9 cellular contexts compared by ENCODE assay signal in the genomic region with DNA sequence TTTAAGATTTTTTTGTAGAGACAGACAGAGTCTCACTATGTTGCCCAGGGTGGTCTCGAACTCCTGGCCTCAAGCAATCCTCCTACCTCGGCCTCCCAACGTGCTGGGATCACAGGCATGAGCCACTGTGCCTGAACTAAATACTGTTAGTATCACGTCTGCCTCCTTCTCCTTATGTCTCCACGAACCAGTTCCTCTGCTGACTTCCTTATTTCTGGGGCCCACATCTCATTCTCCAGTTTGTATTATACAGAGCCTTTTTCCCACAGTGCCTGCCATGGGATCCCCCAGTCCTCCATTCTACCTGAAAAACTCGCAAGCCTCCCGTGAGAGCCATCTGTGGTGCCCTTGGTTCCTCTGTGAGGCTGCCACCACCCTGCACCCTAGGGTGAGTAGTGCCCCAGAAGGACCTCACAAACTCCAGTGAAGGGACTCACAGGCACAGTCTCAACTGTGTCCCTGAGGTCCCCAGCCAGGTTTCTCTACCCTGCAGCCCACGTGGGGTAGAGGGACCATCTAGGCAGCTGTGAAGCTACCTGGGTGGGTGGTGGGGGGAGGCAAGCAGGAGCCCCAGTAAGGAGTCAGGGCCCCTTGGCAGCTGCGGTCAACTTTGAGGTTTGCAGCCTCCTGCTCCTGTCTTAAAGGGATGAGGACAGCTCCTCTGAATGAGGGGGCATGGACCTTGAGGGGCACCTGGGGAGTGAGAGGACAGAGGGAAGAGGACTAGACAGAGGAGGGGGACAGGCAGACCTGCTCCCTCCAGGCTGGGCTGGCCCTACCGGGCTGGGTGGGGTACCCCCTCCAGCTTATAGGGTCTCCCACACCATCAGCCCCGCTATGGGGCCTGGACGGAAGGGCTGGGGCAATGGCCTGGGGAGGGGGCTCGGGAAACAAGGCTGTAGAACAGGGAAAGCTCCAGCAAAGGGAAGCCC. TPM values are rescaled to one million over a fixed set of nuclear protein-coding genes. Genes with fewer than 3 reads are reported as not detected.
A peak's percentile ranks its signal among the peaks of the same experiment; 100 is the strongest.
DNase-seq lines count a peak whose midpoint lies in the region; ATAC-seq, FAIRE-seq and TF ChIP-seq lines count a peak whose summit lies in the region.
"Had no signal": no experiment of that assay in that cellular context is flagged by ENCODE, and none has a peak within 500 bp of the region (broad histone marks: within the 10 kb centered on the region; RNA-seq: fewer than 3 reads in every experiment).

No MANE protein-coding gene starts in this region.

- no peak for TF ChIP-seq CTCF in mammary epithelial cell (conservative IDR thresholded peaks at IDR 0.05 in 1 of 2, IDR thresholded peaks at IDR 0.05 in 1 of 2; ENCODE audit: extremely low read depth in 1 of 2, insufficient read depth in 1 of 2, low read depth in 1 of 2, low read length in 2 of 2)
- no peak for TF ChIP-seq CTCF in upper lobe of left lung (IDR thresholded peaks at IDR 0.05)
- no peak for TF ChIP-seq CTCF in GM13976 (IDR thresholded peaks at IDR 0.05; ENCODE audit: borderline replicate concordance, control extremely low read depth, extremely low read depth, insufficient read depth, missing control alignments)

- WGBS in mammary epithelial cell (ENCODE audit: low coverage, missing lambda C conversion rate) = 24% methylated on average over 8 of the region's 13 CpGs
- WGBS in upper lobe of left lung, 2 donors = 52 to 54% methylated on average over 11 to 13 of the region's 13 CpGs

- FAIRE-seq in GM18507 (lab: Jason Lieb, UNC) = peak; percentile 39

- H3K36me3 ChIP-seq in mammary epithelial cell (ENCODE audit: insufficient read depth, low read length) (peaks cover 2% of the 10 kb centered on the region), upper lobe of left lung (no peaks in the 10 kb centered on the region)

- no peak for DNase-seq in GM18507 (ENCODE audit: extremely low spot score, insufficient read length, low read depth)
- DNase-seq in MV-4-11 (lab: John Stamatoyannopoulos, UW) = peak; percentile 79
- DNase-seq in mammary epithelial cell = no peak
- DNase-seq in medulla oblongata (ENCODE audit: extremely low spot score) = peak; percentile 25
- DNase-seq in upper lobe of left lung = peak in 1 of 2 donors; percentile 50
- DNase-seq in GM13976 (ENCODE audit: low spot score) = no peak

- in situ Hi-C loops in mammary epithelial cell (cut with MboI; ENCODE audit: low sequenced_read_pairs in 2 of 2) = loop anchor here in 1 of 2 donors (10.0 kb wide), 3 partner anchors 106 to 406 kb away; partner anchors contain the start of gene EPG5
- in situ Hi-C loops in GM13976 (cut with MboI; ENCODE audit: low sequenced_read_pairs, unreplicated experiment) = loop anchor here (10.0 kb wide), 1 partner anchor 396 kb away; no protein-coding TSS in a partner anchor

- H3K9ac ChIP-seq in mammary epithelial cell (ENCODE audit: insufficient read depth, low read length) = peak overlapping the region; percentile 78
- H3K9ac ChIP-seq: KMS-11 had no signal

- H3K27ac ChIP-seq in mammary epithelial cell (ENCODE audit: insufficient read depth, low read depth, low read length) (peak overlapping the region; percentile 56), upper lobe of left lung (peak overlapping the region; percentile 11 to 88 (median 72))
- H3K27ac ChIP-seq: KMS-11 had no signal

- no peaks in the 10 kb centered on the region for H3K9me3 ChIP-seq in mammary epithelial cell (replicated peaks; ENCODE audit: insufficient read depth, low read length)
- no peaks in the 10 kb centered on the region for H3K9me3 ChIP-seq in upper lobe of left lung

- no TSS peak for BruUV-seq in mammary epithelial cell (replicated peaks; lab: Mats Ljungman, UMichigan)

- intact Hi-C loops in mammary epithelial cell (cut with micrococcal nuclease) = loop anchor here (5.0 kb wide), 1 partner anchor 149 kb away; no protein-coding TSS in a partner anchor

- H3K27me3 ChIP-seq in mammary epithelial cell (ENCODE audit: insufficient read depth, low read length) = no peaks in the 10 kb centered on the region
- H3K27me3 ChIP-seq in upper lobe of left lung = no peaks in the 10 kb centered on the region

- H3K4me2 ChIP-seq in mammary epithelial cell (ENCODE audit: insufficient read depth, low read depth, low read length) = peak overlapping the region; percentile 91
- H3K4me2 ChIP-seq: KMS-11 had no signal

- no peaks in the 10 kb centered on the region for H4K20me1 ChIP-seq in mammary epithelial cell (ENCODE audit: insufficient read depth, low read length)

- ATAC-seq in upper lobe of left lung (ENCODE audit: low FRiP score in 2 of 2) (peak; percentile 32 to 65), HG02973 (IDR thresholded peaks at IDR 0.05; ENCODE audit: unreplicated experiment) (no peak), GM19455 (IDR thresholded peaks at IDR 0.05; ENCODE audit: unreplicated experiment) (no peak)

- peaks cover 51% of the 10 kb centered on the region for H3K79me2 ChIP-seq in mammary epithelial cell (ENCODE audit: insufficient read depth, low read length)

- TF ChIP-seq POLR2A in upper lobe of left lung (IDR thresholded peaks at IDR 0.05) = no peak

- H3K4me1 ChIP-seq in mammary epithelial cell (ENCODE audit: insufficient read depth, low read length) (peaks cover 20% of the 10 kb centered on the region), upper lobe of left lung (peaks cover 25 to 56% (median 38%) of the 10 kb centered on the region in 4 donors)

- peak overlapping the region; percentile 83 for H2AFZ ChIP-seq in mammary epithelial cell (ENCODE audit: low read depth, low read length)

- dilution Hi-C loops in mammary epithelial cell (cut with HindIII; ENCODE audit: low sequenced_read_pairs) = no loop called here

- no peak for TF ChIP-seq EP300 in upper lobe of left lung (IDR thresholded peaks at IDR 0.05)

- H3K4me3 ChIP-seq in mammary epithelial cell (replicated peaks in 1 of 3; ENCODE audit: insufficient read depth in 1 of 3, low read depth in 2 of 3, low read length in 3 of 3) (peak overlapping the region; percentile 64 to 80 (median 79)), upper lobe of left lung (peak overlapping the region in 3 of 4 donors; percentile 61 to 70 (median 63))

- CTCF ChIA-PET in mammary epithelial cell (lab: Charles Lee; ENCODE audit: low non-redundant PET) = interaction anchor here (0.6 kb wide), 1 partner anchor 97 kb away, joined by 3 read pairs; no protein-coding TSS in a partner anchor

RNA-seq across cellular contexts. Expression of gene PSTPIP2, which starts 1.1 kb away (rescaled TPM):
- total RNA-seq in mammary epithelial cell = 10 to 100 TPM; 33.2 to 33.7 TPM
- polyA plus RNA-seq in mammary epithelial cell = 27.2 TPM
- 21.2 TPM for polyA minus RNA-seq in mammary epithelial cell
- total RNA-seq in upper lobe of left lung = 10 to 100 TPM in 4 of 6 donors, 1 to 10 TPM in 2; 8.9 to 48.2 (median 13.0) TPM

RNA-seq across cellular contexts. Expression of gene ATP5F1A, which starts 27.1 kb away (rescaled TPM):
- total RNA-seq in mammary epithelial cell = 100 to 1,000 TPM; 345 to 516 TPM
- polyA plus RNA-seq in mammary epithelial cell = 569 TPM
- 555 TPM for polyA minus RNA-seq in mammary epithelial cell
- 100 to 1,000 TPM; 144 to 350 (median 266) TPM for total RNA-seq in upper lobe of left lung

RNA-seq across cellular contexts. Expression of gene HAUS1, which starts 33.2 kb away (rescaled TPM):
- total RNA-seq in mammary epithelial cell = 10 to 100 TPM; 12.3 to 26.3 TPM
- 47.8 TPM for polyA plus RNA-seq in mammary epithelial cell
- 25.0 TPM for polyA minus RNA-seq in mammary epithelial cell
- total RNA-seq in upper lobe of left lung = 10 to 100 TPM; 16.0 to 41.9 (median 27.5) TPM

Comparison
In these comparisons a context has a peak if more than half of its experiments do, and no peak if none do; other contexts are left out.
1. DNase-seq: peak in MV-4-11 (single experiment) and medulla oblongata (single experiment); none in GM18507 (single experiment), mammary epithelial cell (single experiment) and GM13976 (single experiment).
2. ATAC-seq: peak in upper lobe of left lung (2 of 2); none in HG02973 (single experiment) and GM19455 (single experiment).